ENCODE assay signal across 8 cellular contexts in the genomic region with DNA sequence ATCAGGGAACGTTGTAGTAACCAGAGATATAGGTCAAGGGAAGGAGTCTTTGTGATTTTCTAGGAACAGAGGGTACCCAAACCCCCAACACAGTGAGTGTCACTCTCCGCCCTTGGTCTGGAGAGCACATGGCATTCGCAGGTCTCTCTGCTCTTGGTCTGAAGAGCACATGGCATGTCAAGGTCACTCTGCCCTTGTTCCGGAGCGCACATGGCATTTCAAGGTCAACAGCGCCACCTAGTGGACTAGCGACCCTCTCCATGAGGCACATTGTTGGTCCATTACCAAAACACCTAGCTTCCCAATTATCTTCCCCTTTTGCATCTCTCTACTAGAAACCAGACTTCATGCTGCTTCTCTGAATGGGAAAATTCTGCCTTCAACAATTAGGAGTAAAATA.
DNase-seq lines count a peak whose midpoint lies in the region; ATAC-seq, FAIRE-seq and TF ChIP-seq lines count a peak whose summit lies in the region.

No MANE protein-coding gene starts in this region.

- H3K4me3 ChIP-seq in NB4 (ENCODE audit: low read depth, low read length) (no peak overlapping the region), GM12878 (no peak overlapping the region), gastrocnemius medialis (no peak overlapping the region)

- intact Hi-C loops in GM12878 (cut with micrococcal nuclease; ENCODE audit: unreplicated experiment) = no loop called here
- intact Hi-C loops in gastrocnemius medialis (cut with DNase I; ENCODE audit: low total_unique reads) = no loop called here

- RAD21 ChIA-PET in GM12878 (lab: Charles Lee; ENCODE audit: unreplicated experiment) = no interaction called here

- H2AFZ ChIP-seq in GM12878 (ENCODE audit: control insufficient read depth, low read depth, low read length) = no peak overlapping the region

- TF ChIP-seq POLR2A in NB4 (IDR thresholded peaks at IDR 0.05; ENCODE audit: extremely low read depth, insufficient read length) (no peak), GM12878 (IDR thresholded peaks at IDR 0.05; ENCODE audit: low read depth, low read length) (no peak), gastrocnemius medialis (IDR thresholded peaks at IDR 0.05) (no peak)

- H3K27me3 ChIP-seq in GM12878 (replicated peaks in 1 of 2; ENCODE audit: control insufficient read depth in 2 of 2, insufficient read depth in 2 of 2, low read length in 1 of 2) = no peaks in the 10 kb centered on the region
- H3K27me3 ChIP-seq in gastrocnemius medialis = no peaks in the 10 kb centered on the region

- TF ChIP-seq CTCF in NB4 (IDR thresholded peaks at IDR 0.05; ENCODE audit: low read depth, low read length) (peak; percentile 41), GM12878 (IDR thresholded peaks at IDR 0.05 in 2 of 3, conservative IDR thresholded peaks at IDR 0.05 in 1 of 3; ENCODE audit: control insufficient read depth in 2 of 3, extremely low read depth in 1 of 3, insufficient read depth in 1 of 3, low read depth in 3 of 3, low read length in 3 of 3) (peak; percentile 33 to 41 (median 41); a peak in 4 of 6 replicates), gastrocnemius medialis (IDR thresholded peaks at IDR 0.05 in 4 of 5, conservative IDR thresholded peaks at IDR 0.05 in 1 of 5) (peak in 3 of 5 experiments; percentile 8 to 53 (median 19))

- no peak for FAIRE-seq in GM12878 (lab: Jason Lieb, UNC)

- ATAC-seq in GM12878 = peak; percentile 73
- ATAC-seq in gastrocnemius medialis = no peak
- ATAC-seq in GM21367 (IDR thresholded peaks at IDR 0.05; ENCODE audit: unreplicated experiment) = no peak

- no peaks in the 10 kb centered on the region for H3K79me2 ChIP-seq in GM12878 (ENCODE audit: control insufficient read depth, insufficient read depth, low read length)

- H3K9me3 ChIP-seq in GM12878 (replicated peaks; ENCODE audit: control insufficient read depth, insufficient read depth, low read length) = no peaks in the 10 kb centered on the region
- peaks cover 0 to 4% (median 0%) of the 10 kb centered on the region in 3 donors for H3K9me3 ChIP-seq in gastrocnemius medialis

- no peak for TF ChIP-seq EP300 in GM12878 (IDR thresholded peaks at IDR 0.05; ENCODE audit: borderline replicate concordance in 1 of 2, control insufficient read depth in 1 of 2, low read depth in 2 of 2, low read length in 2 of 2)

- TF ChIP-seq RAD21 in GM12878 (IDR thresholded peaks at IDR 0.05; ENCODE audit: insufficient read depth, low read depth, low read length) = 0 out of 2 replicates have a peak, but pooled peaks have one; percentile 23

- DNase-seq in activated effector memory CD4-positive, alpha-beta T cell treated with anti-CD3 and anti-CD28 coated beads, Interleukin-2, amount 50 U/mL, for 16 hours = peak; percentile 64
- DNase-seq in activated effector memory CD4-positive, alpha-beta T cell treated with Interleukin-2 at 50 U/mL for 16 hours = no peak
- DNase-seq in NB4 (ENCODE audit: low read depth) = peak; percentile 69
- DNase-seq in GM12878 (ENCODE audit: low read depth, low spot score) = no peak
- DNase-seq in gastrocnemius medialis = no peak
- no peak for DNase-seq in GF-D8 (lab: John Stamatoyannopoulos, UW)
- no peak for DNase-seq in dedifferentiated amniotic fluid mesenchymal stem cell (ENCODE audit: extremely low spot score)

- SMC1A ChIA-PET in GM12878 (lab: Charles Lee; ENCODE audit: uncharacterized antibody, unreplicated experiment) = no interaction called here

- POLR2A ChIA-PET in GM12878 (lab: Charles Lee) = no interaction called here

- H4K20me1 ChIP-seq in GM12878 (ENCODE audit: control insufficient read depth, insufficient read depth) = no peaks in the 10 kb centered on the region

- H3K36me3 ChIP-seq in GM12878 (ENCODE audit: control insufficient read depth in 2 of 2, insufficient read depth in 2 of 2, low read length in 1 of 2) (no peaks in the 10 kb centered on the region), gastrocnemius medialis (no peaks in the 10 kb centered on the region)

- H3K4me2 ChIP-seq in GM12878 (ENCODE audit: control insufficient read depth, insufficient read depth) = no peak overlapping the region

- CTCF ChIA-PET in GM12878 (lab: Yijun Ruan, JAX) = interaction anchor here (0.7 kb wide), 1 partner anchor 22 kb away, joined by 3 read pairs; no protein-coding TSS in a partner anchor

- 7% methylated on average over 7 of the region's 7 CpGs for WGBS in GM12878 (ENCODE audit: insufficient coverage, insufficient replicate concordance, low lambda C conversion rate, missing lambda C conversion rate)

- in situ Hi-C loops in GM12878 (cut with MboI) (no loop called here), gastrocnemius medialis (cut with MboI; ENCODE audit: low sequenced_read_pairs in 4 of 4) (no loop called here)

- BruUV-seq in GM12878 (replicated peaks; lab: Mats Ljungman, UMichigan) = no TSS peak

- no peak overlapping the region for H3K9ac ChIP-seq in GM12878 (ENCODE audit: control insufficient read depth, insufficient read depth, low read length)

- no peak overlapping the region for H3K27ac ChIP-seq in GM12878 (ENCODE audit: control insufficient read depth, insufficient read depth)
- no peak overlapping the region for H3K27ac ChIP-seq in gastrocnemius medialis

- H3K4me1 ChIP-seq in GM12878 (ENCODE audit: control insufficient read depth, insufficient read depth, low read length) (no peaks in the 10 kb centered on the region), gastrocnemius medialis (no peaks in the 10 kb centered on the region)

TF ChIP-seq in GM12878, 131 proteins besides CTCF, POLR2A, EP300 and RAD21:
- TF ChIP-seq WRNIP1 (IDR thresholded peaks at IDR 0.05; ENCODE audit: borderline replicate concordance, low read depth, low read length) (no peak), SMAD1 (IDR thresholded peaks at IDR 0.05; ENCODE audit: low read depth, partially characterized antibody) (no peak), ESRRA (IDR thresholded peaks at IDR 0.05; ENCODE audit: low read length) (peak; percentile 96), SMC3 (IDR thresholded peaks at IDR 0.05; ENCODE audit: borderline replicate concordance, low read length) (peak; percentile 15; the same call in 1 of the 2 replicates), SP1 (IDR thresholded peaks at IDR 0.05; ENCODE audit: low read depth, low read length) (no peak), DPF2 (IDR thresholded peaks at IDR 0.05) (no peak)

Comparison
In these comparisons a context has a peak if more than half of its experiments do, and no peak if none do; other contexts are left out.
1. DNase-seq: peak in activated effector memory CD4-positive, alpha-beta T cell treated with anti-CD3 and anti-CD28 coated beads, Interleukin-2, amount 50 U/mL, for 16 hours (single experiment) and NB4 (single experiment); none in activated effector memory CD4-positive, alpha-beta T cell treated with Interleukin-2 at 50 U/mL for 16 hours (single experiment), GM12878 (single experiment), gastrocnemius medialis (0 of 2), GF-D8 (single experiment) and dedifferentiated amniotic fluid mesenchymal stem cell (single experiment).
2. Peak in every context shown above with its lines, with median percentiles within 50 percentile points of each other: CTCF ChIP-seq.